Comparison of ENCODE assay signal across 20 cellular contexts in the genomic region with DNA sequence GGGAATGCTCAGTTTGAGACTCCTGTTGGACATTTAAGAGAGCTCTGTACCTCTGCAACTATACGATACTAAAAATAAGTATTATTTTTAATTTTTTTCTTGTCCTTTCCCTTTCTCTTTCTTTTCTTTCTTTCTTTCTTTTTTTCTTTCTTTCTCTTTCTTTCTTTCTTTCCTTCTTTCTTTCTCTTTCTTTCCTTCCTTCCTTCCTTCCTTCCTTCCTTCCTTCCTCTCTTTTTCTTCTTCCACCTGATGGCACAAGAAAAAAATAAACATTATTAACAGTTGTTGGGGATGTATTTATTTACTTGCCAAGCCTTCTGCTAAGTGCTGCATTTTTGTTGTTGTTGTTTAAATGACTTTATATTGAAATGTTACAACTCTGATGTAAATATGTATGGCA.
"Had no signal": no experiment of that assay in that cellular context is flagged by ENCODE, and none has a peak within 500 bp of the region (broad histone marks: within the 10 kb centered on the region; RNA-seq: fewer than 3 reads in every experiment).

No MANE protein-coding gene starts in this region.

- DNase-seq: activated CD4-positive, alpha-beta memory T cell treated with anti-CD3 and anti-CD28 coated beads for 36 hours; activated CD4-positive, alpha-beta T cell treated with anti-CD3 and anti-CD28 coated beads, Interleukin-2, amount 10 ng/mL, durations not matched to agents 7 days and 5 days; activated CD4-positive, CD25-positive, alpha-beta regulatory T cell; activated CD8-positive, alpha-beta memory T cell treated with anti-CD3 and anti-CD28 coated beads for 24 hours; activated gamma-delta T cell treated with Interleukin-2 at 50 U/mL for 16 hours; activated naive CD4-positive, alpha-beta T cell treated with anti-CD3 and anti-CD28 coated beads, Interleukin-2, amount 10 ng/mL, durations not matched to agents 7 days and 5 days; activated naive CD8-positive, alpha-beta T cell treated with anti-CD3 and anti-CD28 coated beads for 36 hours; activated T-cell treated with anti-CD3 and anti-CD28 coated beads, Interleukin-2, amount 50 U/mL, for 4 hours; caudate nucleus; MM.1S; NCI-H1105; NCI-H1436; NCI-H1694 treated with DMSO at 0.1 percent for 48 hours; NCI-H2029 treated with DMSO at 0.1 percent for 48 hours; NCI-H510A treated with DMSO at 0.1 percent for 48 hours; T-cell had no signal

- H3K4me3 ChIP-seq: SK-N-MC had no signal

- ATAC-seq: activated T-cell treated with anti-CD3 and anti-CD28 coated beads, Interleukin-2, amount 50 U/mL, for 4 hours; activated T-helper 17 cell treated with anti-CD3 and anti-CD28 coated beads, Interleukin-2, amount 50 U/mL, for 72 hours; T-cell had no signal

- H3K4me3 Mint-ChIP-seq: activated CD4-positive, alpha-beta memory T cell treated with anti-CD3 and anti-CD28 coated beads for 36 hours; activated CD4-positive, alpha-beta T cell treated with anti-CD3 and anti-CD28 coated beads, Interleukin-2, amount 10 ng/mL, durations not matched to agents 7 days and 5 days; activated naive CD4-positive, alpha-beta T cell treated with anti-CD3 and anti-CD28 coated beads, Interleukin-2, amount 10 ng/mL, durations not matched to agents 7 days and 5 days; activated naive CD8-positive, alpha-beta T cell treated with anti-CD3 and anti-CD28 coated beads for 36 hours; activated T-cell treated with anti-CD3 and anti-CD28 coated beads, Interleukin-2, amount 50 U/mL, for 4 hours; activated T-helper 17 cell treated with anti-CD3 and anti-CD28 coated beads, Interleukin-2, amount 50 U/mL, for 72 hours; T-cell had no signal

- H3K27ac ChIP-seq: SK-N-MC, VCaP had no signal

- H3K27me3 Mint-ChIP-seq: activated CD4-positive, alpha-beta memory T cell treated with anti-CD3 and anti-CD28 coated beads for 36 hours; activated CD4-positive, alpha-beta T cell treated with anti-CD3 and anti-CD28 coated beads, Interleukin-2, amount 10 ng/mL, durations not matched to agents 7 days and 5 days; activated naive CD4-positive, alpha-beta T cell treated with anti-CD3 and anti-CD28 coated beads, Interleukin-2, amount 10 ng/mL, durations not matched to agents 7 days and 5 days; activated naive CD8-positive, alpha-beta T cell treated with anti-CD3 and anti-CD28 coated beads for 36 hours; activated T-helper 17 cell treated with anti-CD3 and anti-CD28 coated beads, Interleukin-2, amount 50 U/mL, for 72 hours; T-cell had no signal

- H3K36me3 Mint-ChIP-seq: activated CD4-positive, alpha-beta memory T cell treated with anti-CD3 and anti-CD28 coated beads for 36 hours; T-cell had no signal

- H3K9me3 Mint-ChIP-seq: activated CD4-positive, alpha-beta memory T cell treated with anti-CD3 and anti-CD28 coated beads for 36 hours; activated CD4-positive, alpha-beta T cell treated with anti-CD3 and anti-CD28 coated beads, Interleukin-2, amount 10 ng/mL, durations not matched to agents 7 days and 5 days; activated naive CD4-positive, alpha-beta T cell treated with anti-CD3 and anti-CD28 coated beads, Interleukin-2, amount 10 ng/mL, durations not matched to agents 7 days and 5 days; activated naive CD8-positive, alpha-beta T cell treated with anti-CD3 and anti-CD28 coated beads for 36 hours; activated T-cell treated with anti-CD3 and anti-CD28 coated beads, Interleukin-2, amount 50 U/mL, for 4 hours; activated T-helper 17 cell treated with anti-CD3 and anti-CD28 coated beads, Interleukin-2, amount 50 U/mL, for 72 hours; T-cell had no signal

- H3K27ac Mint-ChIP-seq: activated CD4-positive, alpha-beta memory T cell treated with anti-CD3 and anti-CD28 coated beads for 36 hours; activated CD4-positive, alpha-beta T cell treated with anti-CD3 and anti-CD28 coated beads, Interleukin-2, amount 10 ng/mL, durations not matched to agents 7 days and 5 days; activated naive CD4-positive, alpha-beta T cell treated with anti-CD3 and anti-CD28 coated beads, Interleukin-2, amount 10 ng/mL, durations not matched to agents 7 days and 5 days; activated naive CD8-positive, alpha-beta T cell treated with anti-CD3 and anti-CD28 coated beads for 36 hours; activated T-helper 17 cell treated with anti-CD3 and anti-CD28 coated beads, Interleukin-2, amount 50 U/mL, for 72 hours; T-cell had no signal

- FAIRE-seq: RCC 7860 had no signal
